8 cellular contexts compared by ENCODE assay signal in the genomic region with DNA sequence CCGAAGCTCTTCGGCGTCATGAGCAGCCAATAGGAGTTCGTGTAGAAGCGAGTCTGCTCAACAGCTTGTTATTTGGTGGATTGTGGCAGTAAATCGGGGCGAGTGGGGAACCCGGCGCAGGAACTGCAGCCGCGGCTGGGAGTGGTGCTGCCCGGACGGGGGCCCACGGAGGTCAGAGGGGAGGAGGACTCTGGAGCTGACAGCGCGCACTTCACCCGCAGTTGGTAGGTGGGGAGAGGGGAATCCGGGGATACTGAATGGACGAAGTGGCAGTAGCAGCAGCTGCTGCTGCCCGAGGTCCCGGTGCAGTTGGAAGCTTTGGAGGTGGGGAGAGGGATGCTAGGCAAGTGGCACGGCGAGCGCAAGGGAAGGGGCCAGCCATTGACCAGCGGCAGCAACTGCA. TPM values are rescaled to one million over a fixed set of nuclear protein-coding genes. Genes with fewer than 3 reads are reported as not detected.
DNase-seq lines count a peak whose midpoint lies in the region; ATAC-seq and TF ChIP-seq lines count a peak whose summit lies in the region.

Gene ARID4A (plus strand): TSS at position 79 of the 403 bp plus-strand sequence. CDS start 1,300 bp downstream, outside the sequence.

- peaks cover 47% of the 10 kb centered on the region for H3K36me3 Mint-ChIP-seq in CD4-positive, alpha-beta T cell (ENCODE audit: low read depth)
- H3K36me3 Mint-ChIP-seq in stimulated activated naive B cell treated with anti-CD40 and anti-IgM and Interleukin-4, amounts not matched to agents 10 μg/mL and 1 μg/mL and 100 μg/mL, for 72 hours = peaks cover 26 to 31% of the 10 kb centered on the region in 2 donors

- peaks cover 63% of the 10 kb centered on the region for H3K36me3 ChIP-seq in RWPE2 (ENCODE audit: low read depth)
- H3K36me3 ChIP-seq in kidney epithelial cell (ENCODE audit: control insufficient read depth, insufficient read depth, low read length) = no peaks in the 10 kb centered on the region

- CTCF ChIA-PET in CD4-positive, alpha-beta T cell (lab: Charles Lee) = interaction anchor here (1.1 to 1.2 kb wide), 2 partner anchors 30 to 57 kb away, joined by 3 to 5 read pairs; no protein-coding TSS in a partner anchor

- no peaks in the 10 kb centered on the region for H3K9me3 Mint-ChIP-seq in CD4-positive, alpha-beta T cell
- H3K9me3 Mint-ChIP-seq in stimulated activated naive B cell treated with anti-CD40 and anti-IgM and Interleukin-4, amounts not matched to agents 10 μg/mL and 1 μg/mL and 100 μg/mL, for 72 hours = no peaks in the 10 kb centered on the region

- peak within 1 kb of the TSS; percentile 95 for H3K27ac ChIP-seq in CD4-positive, alpha-beta T cell (ENCODE audit: low read depth, low read length)
- H3K27ac ChIP-seq in RWPE2 (ENCODE audit: poor library complexity, severe bottlenecking) = peak within 1 kb of the TSS; percentile 85

- no peak for ATAC-seq in CD4-positive, alpha-beta T cell (ENCODE audit: poor library complexity)
- peak; percentile 1; the same call in 2 of the 3 replicates for ATAC-seq in RWPE2 (ENCODE audit: low read depth)
- ATAC-seq in stimulated activated naive B cell treated with anti-CD40 and anti-IgM and Interleukin-4, amounts not matched to agents 10 μg/mL and 1 μg/mL and 100 μg/mL, for 72 hours (replicated peaks) = no peak

- peak in 9 of 10 experiments; percentile 65 to 90 (median 75) for DNase-seq in CD4-positive, alpha-beta T cell
- DNase-seq in RWPE2 (ENCODE audit: low spot score) (no peak), astrocyte of the cerebellum (ENCODE audit: low read depth) (no peak), kidney epithelial cell (ENCODE audit: low read depth) (no peak), NCI-H510A treated with DMSO at 0.1 percent for 48 hours (lab: John Stamatoyannopoulos, UW) (no peak), Ammon's horn (ENCODE audit: low spot score) (no peak)
- peak; percentile 49 to 68 (median 62) for DNase-seq in stimulated activated CD4-positive, alpha-beta T cell treated with anti-CD3 and anti-CD28 coated beads, Interleukin-1b, Interleukin-23, amount 100 ng/mL, for 24 hours (ENCODE audit: low read depth in 4 of 4, low spot score in 1 of 4)
- DNase-seq in stimulated activated naive B cell treated with anti-CD40 and anti-IgM and Interleukin-4, amounts not matched to agents 10 μg/mL and 1 μg/mL and 100 μg/mL, for 72 hours = no peak

- H3K27me3 Mint-ChIP-seq in CD4-positive, alpha-beta T cell = no peaks in the 10 kb centered on the region
- no peaks in the 10 kb centered on the region for H3K27me3 Mint-ChIP-seq in stimulated activated naive B cell treated with anti-CD40 and anti-IgM and Interleukin-4, amounts not matched to agents 10 μg/mL and 1 μg/mL and 100 μg/mL, for 72 hours

- H3K27me3 ChIP-seq in CD4-positive, alpha-beta T cell (ENCODE audit: control insufficient read depth, insufficient read depth, low read length) = no peaks in the 10 kb centered on the region
- H3K27me3 ChIP-seq in RWPE2 (ENCODE audit: insufficient read depth, poor library complexity, severe bottlenecking) = no peaks in the 10 kb centered on the region
- no peaks in the 10 kb centered on the region for H3K27me3 ChIP-seq in kidney epithelial cell (ENCODE audit: control insufficient read depth, insufficient read depth, low read length)

- in situ Hi-C loops in astrocyte of the cerebellum (cut with HindIII; ENCODE audit: low sequenced_read_pairs) = no loop called here

- no peak for TF ChIP-seq CTCF in CD4-positive, alpha-beta T cell (IDR thresholded peaks at IDR 0.05)
- TF ChIP-seq CTCF in RWPE2 (IDR thresholded peaks at IDR 0.05; ENCODE audit: poor library complexity, severe bottlenecking) (no peak), astrocyte of the cerebellum (IDR thresholded peaks at IDR 0.05; ENCODE audit: low read depth, low read length, missing control alignments) (no peak), kidney epithelial cell (IDR thresholded peaks at IDR 0.05; ENCODE audit: insufficient read depth, low read length, poor library complexity, severe bottlenecking) (no peak)

- H3K4me3 ChIP-seq in RWPE2 (ENCODE audit: severe bottlenecking) (peak within 1 kb of the TSS; percentile 82), astrocyte of the cerebellum (ENCODE audit: low read depth, low read length) (peak within 1 kb of the TSS; percentile 59), kidney epithelial cell (ENCODE audit: low read depth, low read length) (peak within 1 kb of the TSS; percentile 90)

- peaks cover 11% of the 10 kb centered on the region for H3K4me1 ChIP-seq in RWPE2 (ENCODE audit: insufficient read depth, poor library complexity, severe bottlenecking)

- H3K9me3 ChIP-seq in CD4-positive, alpha-beta T cell (ENCODE audit: control insufficient read depth, low read length) = no peaks in the 10 kb centered on the region
- H3K9me3 ChIP-seq in RWPE2 (ENCODE audit: severe bottlenecking) = no peaks in the 10 kb centered on the region

- H3K27ac Mint-ChIP-seq in CD4-positive, alpha-beta T cell = no peak within 1 kb of the TSS
- H3K27ac Mint-ChIP-seq in stimulated activated naive B cell treated with anti-CD40 and anti-IgM and Interleukin-4, amounts not matched to agents 10 μg/mL and 1 μg/mL and 100 μg/mL, for 72 hours = no peak within 1 kb of the TSS

- H3K4me1 Mint-ChIP-seq in CD4-positive, alpha-beta T cell (ENCODE audit: low read depth) = peaks cover 35% of the 10 kb centered on the region
- peaks cover 10 to 13% of the 10 kb centered on the region in 2 donors for H3K4me1 Mint-ChIP-seq in stimulated activated naive B cell treated with anti-CD40 and anti-IgM and Interleukin-4, amounts not matched to agents 10 μg/mL and 1 μg/mL and 100 μg/mL, for 72 hours

- POLR2A ChIA-PET in CD4-positive, alpha-beta T cell (lab: Charles Lee) = interaction anchor here (0.5 to 4.8 kb wide), 44 partner anchors 9 to 1950 kb away, joined by 3 to 122 read pairs (median 5); partner anchors contain the start of genes ACTR10, AP5M1, DAAM1 and EXOC5

- no peak within 1 kb of the TSS for H3K4me3 Mint-ChIP-seq in CD4-positive, alpha-beta T cell
- no peak within 1 kb of the TSS for H3K4me3 Mint-ChIP-seq in stimulated activated naive B cell treated with anti-CD40 and anti-IgM and Interleukin-4, amounts not matched to agents 10 μg/mL and 1 μg/mL and 100 μg/mL, for 72 hours

- intact Hi-C loops in CD4-positive, alpha-beta T cell (cut with DNase I, micrococcal nuclease) = loop anchor here (1.0 to 5.0 kb wide), 7 partner anchors 32 to 129 kb away; partner anchors contain the start of genes KIAA0586 (in 2 of the 2), TIMM9 (in 2 of the 2), ACTR10 (in 1 of the 2) and PSMA3 (in 1 of the 2)

RNA-seq across cellular contexts. Expression of gene ARID4A, which starts in this region (rescaled TPM):
- 10 to 100 TPM; 89.6 to 94.7 TPM for total RNA-seq in CD4-positive, alpha-beta T cell
- 4.4 and 4.6 TPM in 2 replicates for total RNA-seq in kidney epithelial cell

Comparison
In these comparisons a context has a peak if more than half of its experiments do, and no peak if none do; other contexts are left out.
1. RNA of gene ARID4A (total RNA-seq): 89.6 to 94.7 TPM in CD4-positive, alpha-beta T cell; 4.4 to 4.6 TPM in kidney epithelial cell; every median in the first group is over 10 times any median in the second.
2. DNase-seq: peak in CD4-positive, alpha-beta T cell (9 of 10) and stimulated activated CD4-positive, alpha-beta T cell treated with anti-CD3 and anti-CD28 coated beads, Interleukin-1b, Interleukin-23, amount 100 ng/mL, for 24 hours (4 of 4); none in RWPE2 (single experiment), astrocyte of the cerebellum (single experiment), kidney epithelial cell (single experiment), stimulated activated naive B cell treated with anti-CD40 and anti-IgM and Interleukin-4, amounts not matched to agents 10 μg/mL and 1 μg/mL and 100 μg/mL, for 72 hours (single experiment), NCI-H510A treated with DMSO at 0.1 percent for 48 hours (single experiment) and Ammon's horn (single experiment).
3. Peak in every context shown above with its lines, with median percentiles within 50 percentile points of each other: H3K4me3 ChIP-seq.